In genomic region chr7:75644599-75644998, GRCh38 we compare ENCODE assay signal across 1 cellular context.
TF ChIP-seq lines count a peak whose summit lies in the region.

No MANE protein-coding gene starts in this region.

TF ChIP-seq in H1, 55 proteins besides CTCF, POLR2A, EP300 and RAD21 (continued from another document):
- TF ChIP-seq TAF7 (optimal IDR thresholded peaks at IDR 0.05; ENCODE audit: borderline replicate concordance, low read depth, low read length) (no peak), EGR1 (IDR thresholded peaks at IDR 0.05; ENCODE audit: borderline replicate concordance, low read depth, low read length) (no peak), JUND (IDR thresholded peaks at IDR 0.05; ENCODE audit: low read length) (no peak), ZNF274 (IDR thresholded peaks at IDR 0.05; ENCODE audit: borderline replicate concordance, extremely low read depth, low read length) (no peak), GTF2F1 (IDR thresholded peaks at IDR 0.05; ENCODE audit: borderline replicate concordance, low read depth, low read length) (no peak), CEBPB (IDR thresholded peaks at IDR 0.05; ENCODE audit: low read depth, low read length) (no peak), CBX8 (IDR thresholded peaks at IDR 0.05; ENCODE audit: borderline replicate concordance, low read depth, low read length) (no peak), PHF8 (conservative IDR thresholded peaks at IDR 0.05; ENCODE audit: low read depth, low read length) (no peak), NRF1 (IDR thresholded peaks at IDR 0.05; ENCODE audit: low read depth, low read length) (no peak), CREB1 (IDR thresholded peaks at IDR 0.05) (no peak), SUZ12 (IDR thresholded peaks at IDR 0.05; ENCODE audit: low read length) (no peak)
- TF ChIP-seq, protein P1, sequence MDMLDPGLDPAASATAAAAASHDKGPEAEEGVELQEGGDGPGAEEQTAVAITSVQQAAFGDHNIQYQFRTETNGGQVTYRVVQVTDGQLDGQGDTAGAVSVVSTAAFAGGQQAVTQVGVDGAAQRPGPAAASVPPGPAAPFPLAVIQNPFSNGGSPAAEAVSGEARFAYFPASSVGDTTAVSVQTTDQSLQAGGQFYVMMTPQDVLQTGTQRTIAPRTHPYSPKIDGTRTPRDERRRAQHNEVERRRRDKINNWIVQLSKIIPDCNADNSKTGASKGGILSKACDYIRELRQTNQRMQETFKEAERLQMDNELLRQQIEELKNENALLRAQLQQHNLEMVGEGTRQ (IDR thresholded peaks at IDR 0.05; ENCODE audit: low read length), result no peak
TF ChIP-seq in H1: peak in this region for 0.
